In genomic region chr1:171532520-171532919, GRCh38 we compare ENCODE assay signal across 25 cellular contexts. TPM values are rescaled to one million over a fixed set of nuclear protein-coding genes. Genes with fewer than 3 reads are reported as not detected.
A peak's percentile ranks its signal among the peaks of the same experiment; 100 is the strongest.
DNase-seq lines count a peak whose midpoint lies in the region; ATAC-seq and TF ChIP-seq lines count a peak whose summit lies in the region.
"Had no signal": no experiment of that assay in that cellular context is flagged by ENCODE, and none has a peak within 500 bp of the region (broad histone marks: within the 10 kb centered on the region; RNA-seq: fewer than 3 reads in every experiment).

No MANE protein-coding gene starts in this region.

- TF ChIP-seq CTCF in chondrocyte (IDR thresholded peaks at IDR 0.05), result no peak

- no peaks in the 10 kb centered on the region for H4K20me1 ChIP-seq in Karpas-422 (ENCODE audit: insufficient read depth, low read depth, low read length)

- H3K9ac ChIP-seq in Karpas-422 (ENCODE audit: low read length), result no peak overlapping the region
- H3K9ac ChIP-seq: neural progenitor cell had no signal

- H3K27ac ChIP-seq in Karpas-422 (ENCODE audit: low read length), result no peak overlapping the region
- H3K27ac ChIP-seq: neural progenitor cell, sigmoid colon, suprapubic skin had no signal

- H3K9me2 ChIP-seq in Karpas-422 (replicated peaks; ENCODE audit: insufficient read depth, low read length), result no peaks in the 10 kb centered on the region

- no peaks in the 10 kb centered on the region for H3K4me1 Mint-ChIP-seq in chondrocyte (ENCODE audit: low read depth)
- peaks cover 0 to 3% of the 10 kb centered on the region in 2 donors for H3K4me1 Mint-ChIP-seq in stimulated activated naive B cell treated with anti-CD40 and anti-IgM and Interleukin-4, amounts not matched to agents 10 μg/mL and 1 μg/mL and 100 μg/mL, for 72 hours
- H3K4me1 Mint-ChIP-seq: neural progenitor cell had no signal

- H3K4me1 ChIP-seq in Karpas-422 (ENCODE audit: low read length), result no peaks in the 10 kb centered on the region
- H3K4me1 ChIP-seq: neural progenitor cell, sigmoid colon, suprapubic skin had no signal

- no peaks in the 10 kb centered on the region for H3K27me3 Mint-ChIP-seq in chondrocyte (ENCODE audit: low read depth)
- no peaks in the 10 kb centered on the region for H3K27me3 Mint-ChIP-seq in stimulated activated naive B cell treated with anti-CD40 and anti-IgM and Interleukin-4, amounts not matched to agents 10 μg/mL and 1 μg/mL and 100 μg/mL, for 72 hours

- H3K4me3 ChIP-seq in Karpas-422 (ENCODE audit: low read length), result no peak overlapping the region
- H3K4me3 ChIP-seq: GM12878, neural progenitor cell, sigmoid colon, suprapubic skin had no signal

- no peaks in the 10 kb centered on the region for H3K9me3 Mint-ChIP-seq in activated naive CD4-positive, alpha-beta T cell treated with anti-CD3 and anti-CD28 coated beads, Interleukin-2, amount 50 U/mL, for 72 hours
- no peaks in the 10 kb centered on the region for H3K9me3 Mint-ChIP-seq in chondrocyte (ENCODE audit: low read depth)
- H3K9me3 Mint-ChIP-seq in stimulated activated naive B cell treated with anti-CD40 and anti-IgM and Interleukin-4, amounts not matched to agents 10 μg/mL and 1 μg/mL and 100 μg/mL, for 72 hours, result no peaks in the 10 kb centered on the region
- H3K9me3 Mint-ChIP-seq: CD8-positive, alpha-beta T cell; neural progenitor cell had no signal

- no peak for ATAC-seq in activated naive CD4-positive, alpha-beta T cell treated with anti-CD3 and anti-CD28 coated beads, Interleukin-2, amount 50 U/mL, for 72 hours
- no peak for ATAC-seq in stimulated activated naive B cell treated with anti-CD40 and anti-IgM and Interleukin-4, amounts not matched to agents 10 μg/mL and 1 μg/mL and 100 μg/mL, for 72 hours (replicated peaks)
- ATAC-seq: activated CD4-positive, CD25-positive, alpha-beta regulatory T cell treated with anti-CD3 and anti-CD28 coated beads, Interleukin-2, amount 50 U/mL, for 24 hours; CD8-positive, alpha-beta T cell; esophagus mucosa; GM12878; left lobe of liver had no signal

- DNase-seq in activated naive CD4-positive, alpha-beta T cell treated with anti-CD3 and anti-CD28 coated beads, Interleukin-2, amount 50 U/mL, for 72 hours (ENCODE audit: low spot score in 2 of 2), result no peak
- DNase-seq in activated naive CD4-positive, alpha-beta T cell treated with Interleukin-2 at 50 U/mL for 16 hours, result no peak
- DNase-seq in Karpas-422, result peak; percentile 37
- no peak for DNase-seq in chondrocyte (ENCODE audit: low spot score)
- no peak for DNase-seq in stimulated activated naive B cell treated with anti-CD40 and anti-IgM and Interleukin-4, amounts not matched to agents 10 μg/mL and 1 μg/mL and 100 μg/mL, for 72 hours
- DNase-seq in RKO (ENCODE audit: low spot score), result no peak
- no peak for DNase-seq in KG1 (lab: John Stamatoyannopoulos, UW)
- DNase-seq: CD8-positive, alpha-beta T cell; cerebellar nuclear complex; DMS79; foreskin melanocyte; midbrain; NCI-H1092; NCI-H1930; NCI-H774; posterior cingulate gyrus; Right ventricle myocardium superior; sigmoid colon; stimulated activated CD4-positive, alpha-beta T cell treated with anti-CD3 and anti-CD28 coated beads, Interleukin-15, amount 100 ng/mL, for 24 hours had no signal

- H3K79me2 ChIP-seq in Karpas-422 (ENCODE audit: low read length), result peaks cover 48% of the 10 kb centered on the region

- peaks cover 37 to 39% of the 10 kb centered on the region in 2 donors for H3K36me3 Mint-ChIP-seq in activated naive CD4-positive, alpha-beta T cell treated with anti-CD3 and anti-CD28 coated beads, Interleukin-2, amount 50 U/mL, for 72 hours
- peaks cover 51% of the 10 kb centered on the region for H3K36me3 Mint-ChIP-seq in chondrocyte (ENCODE audit: low read depth)
- H3K36me3 Mint-ChIP-seq in stimulated activated naive B cell treated with anti-CD40 and anti-IgM and Interleukin-4, amounts not matched to agents 10 μg/mL and 1 μg/mL and 100 μg/mL, for 72 hours, result peaks cover 43 to 56% of the 10 kb centered on the region in 2 donors

- peak overlapping the region; percentile 40 to 51 for H3K27ac Mint-ChIP-seq in activated naive CD4-positive, alpha-beta T cell treated with anti-CD3 and anti-CD28 coated beads, Interleukin-2, amount 50 U/mL, for 72 hours
- H3K27ac Mint-ChIP-seq in chondrocyte (ENCODE audit: unreplicated experiment), result peak overlapping the region; percentile 74
- peak overlapping the region; percentile 15 for H3K27ac Mint-ChIP-seq in stimulated activated naive B cell treated with anti-CD40 and anti-IgM and Interleukin-4, amounts not matched to agents 10 μg/mL and 1 μg/mL and 100 μg/mL, for 72 hours
- H3K27ac Mint-ChIP-seq: CD8-positive, alpha-beta T cell; neural progenitor cell had no signal

- no peak overlapping the region for H2AFZ ChIP-seq in Karpas-422 (ENCODE audit: low read length)
- H2AFZ ChIP-seq: neural progenitor cell had no signal

- H3K9me3 ChIP-seq in Karpas-422 (ENCODE audit: low read length), result no peaks in the 10 kb centered on the region
- H3K9me3 ChIP-seq: sigmoid colon, suprapubic skin had no signal

- no peaks in the 10 kb centered on the region for H3K27me3 ChIP-seq in Karpas-422 (ENCODE audit: low read length)
- H3K27me3 ChIP-seq: neural progenitor cell, sigmoid colon, suprapubic skin had no signal

- no peak overlapping the region for H3K4me2 ChIP-seq in Karpas-422 (ENCODE audit: low read depth, low read length, poor library complexity, severe bottlenecking)
- H3K4me2 ChIP-seq: neural progenitor cell had no signal

- H3K4me3 Mint-ChIP-seq in chondrocyte (ENCODE audit: unreplicated experiment), result no peak overlapping the region
- no peak overlapping the region for H3K4me3 Mint-ChIP-seq in stimulated activated naive B cell treated with anti-CD40 and anti-IgM and Interleukin-4, amounts not matched to agents 10 μg/mL and 1 μg/mL and 100 μg/mL, for 72 hours
- H3K4me3 Mint-ChIP-seq: CD8-positive, alpha-beta T cell; neural progenitor cell had no signal

- H3K36me3 ChIP-seq in Karpas-422 (ENCODE audit: insufficient read depth, low read length), result peaks cover 77% of the 10 kb centered on the region

RNA-seq across cellular contexts. Expression of gene PRRC2C, which starts 47.2 kb away (rescaled TPM):
- 100 to 1,000 TPM; 211 to 248 TPM for total RNA-seq in activated naive CD4-positive, alpha-beta T cell treated with anti-CD3 and anti-CD28 coated beads, Interleukin-2, amount 50 U/mL, for 72 hours
- 69.0 and 111 TPM in 2 replicates for total RNA-seq in Karpas-422 (2014; rRNA removed; shearing (Covaris generic); ENCODE audit: low replicate concordance)
- 131 to 153 TPM (median 146 TPM) in 3 replicates for total RNA-seq in chondrocyte

Comparison
In these comparisons a context has a peak if more than half of its experiments do, and no peak if none do; other contexts are left out.
1. H3K27ac Mint-ChIP-seq: peak in every context shown above with its lines; median percentile 74 in chondrocyte; 46 in activated naive CD4-positive, alpha-beta T cell treated with anti-CD3 and anti-CD28 coated beads, Interleukin-2, amount 50 U/mL, for 72 hours; 15 in stimulated activated naive B cell treated with anti-CD40 and anti-IgM and Interleukin-4, amounts not matched to agents 10 μg/mL and 1 μg/mL and 100 μg/mL, for 72 hours.